Comparison of ENCODE assay signal across 7 cellular contexts in genomic region chr17:22383772-22384460, GRCh38.
DNase-seq lines count a peak whose midpoint lies in the region; ATAC-seq and TF ChIP-seq lines count a peak whose summit lies in the region.
"Not testable (repeated sequence)": the region's sequence is repeated elsewhere in the genome, so short reads cannot be mapped to it uniquely, and the experiment has no call there.

No MANE protein-coding gene starts in this region.

- not testable (repeated sequence) for H3K4me1 ChIP-seq in right cardiac atrium (ENCODE audit: control insufficient read depth, insufficient read depth, low read length); upper lobe of right lung

- not testable (repeated sequence) for H3K4me3 ChIP-seq in LNCaP clone FGC (ENCODE audit: low read depth, low read length); right cardiac atrium (ENCODE audit: low read length); upper lobe of right lung

- H3K36me3 Mint-ChIP-seq in T-helper 2 cell treated with Interferon-gamma antibody and Interleukin-4, amounts not matched to agents 5 μg/mL and 100 μg/mL, for 36 hours (ENCODE audit: low read depth); activated T-helper 1 cell treated with anti-CD3 and anti-CD28 coated beads, Interleukin-12 subunit alpha, Interleukin-12 subunit beta, Interleukin-2, Interleukin-4 antibody, amounts not matched to agents 30 ng/mL and 10 ng/mL and 1 ng/mL, durations not matched to agents 14 hours and 24 hours and 36 hours (ENCODE audit: low read depth); natural killer cell: not testable (repeated sequence)

- not testable (repeated sequence) for ATAC-seq in Right ventricle myocardium inferior, right cardiac atrium, natural killer cell, upper lobe of right lung

- peak; percentile 39 for TF ChIP-seq CTCF in LNCaP clone FGC (IDR thresholded peaks at IDR 0.05; ENCODE audit: control insufficient read depth, extremely low read depth, insufficient read depth)
- TF ChIP-seq CTCF in natural killer cell (IDR thresholded peaks at IDR 0.05); upper lobe of right lung (IDR thresholded peaks at IDR 0.05): not testable (repeated sequence)

- not testable (repeated sequence) for H3K36me3 ChIP-seq in upper lobe of right lung

- H3K9me3 Mint-ChIP-seq in T-helper 2 cell treated with Interferon-gamma antibody and Interleukin-4, amounts not matched to agents 5 μg/mL and 100 μg/mL, for 36 hours; activated T-helper 1 cell treated with anti-CD3 and anti-CD28 coated beads, Interleukin-12 subunit alpha, Interleukin-12 subunit beta, Interleukin-2, Interleukin-4 antibody, amounts not matched to agents 30 ng/mL and 10 ng/mL and 1 ng/mL, durations not matched to agents 14 hours and 24 hours and 36 hours; natural killer cell: not testable (repeated sequence)

- not testable (repeated sequence) for H3K4me1 Mint-ChIP-seq in T-helper 2 cell treated with Interferon-gamma antibody and Interleukin-4, amounts not matched to agents 5 μg/mL and 100 μg/mL, for 36 hours (ENCODE audit: low read depth); activated T-helper 1 cell treated with anti-CD3 and anti-CD28 coated beads, Interleukin-12 subunit alpha, Interleukin-12 subunit beta, Interleukin-2, Interleukin-4 antibody, amounts not matched to agents 30 ng/mL and 10 ng/mL and 1 ng/mL, durations not matched to agents 14 hours and 24 hours and 36 hours (ENCODE audit: low read depth); natural killer cell

- DNase-seq in LNCaP clone FGC (ENCODE audit: low read depth): not testable (repeated sequence)
- DNase-seq in T-helper 2 cell treated with Interferon-gamma antibody and Interleukin-4, amounts not matched to agents 5 μg/mL and 100 μg/mL, for 36 hours (ENCODE audit: low spot score): peak; percentile 4
- peak; percentile 7 for DNase-seq in activated T-helper 1 cell treated with anti-CD3 and anti-CD28 coated beads, Interleukin-12 subunit alpha, Interleukin-12 subunit beta, Interleukin-2, Interleukin-4 antibody, amounts not matched to agents 30 ng/mL and 10 ng/mL and 1 ng/mL, durations not matched to agents 14 hours and 24 hours and 36 hours (ENCODE audit: low spot score)
- DNase-seq in Right ventricle myocardium inferior (ENCODE audit: missing footprints) (peak; percentile 57), right cardiac atrium (peak in 2 of 3 donors; percentile 47 to 58), natural killer cell (peak; percentile 25), upper lobe of right lung (peak; percentile 75)

- H3K4me3 Mint-ChIP-seq in T-helper 2 cell treated with Interferon-gamma antibody and Interleukin-4, amounts not matched to agents 5 μg/mL and 100 μg/mL, for 36 hours; activated T-helper 1 cell treated with anti-CD3 and anti-CD28 coated beads, Interleukin-12 subunit alpha, Interleukin-12 subunit beta, Interleukin-2, Interleukin-4 antibody, amounts not matched to agents 30 ng/mL and 10 ng/mL and 1 ng/mL, durations not matched to agents 14 hours and 24 hours and 36 hours; natural killer cell: not testable (repeated sequence)

- intact Hi-C loops in activated T-helper 1 cell treated with anti-CD3 and anti-CD28 coated beads, Interleukin-12 subunit alpha, Interleukin-12 subunit beta, Interleukin-2, Interleukin-4 antibody, amounts not matched to agents 30 ng/mL and 10 ng/mL and 1 ng/mL, durations not matched to agents 14 hours and 24 hours and 36 hours (cut with micrococcal nuclease); Right ventricle myocardium inferior (cut with DNase I); right cardiac atrium (cut with DNase I); natural killer cell (cut with micrococcal nuclease); upper lobe of right lung (cut with DNase I): not testable (repeated sequence)

- H3K9me3 ChIP-seq in right cardiac atrium (ENCODE audit: control insufficient read depth, low read length); upper lobe of right lung: not testable (repeated sequence)

- not testable (repeated sequence) for H3K27me3 ChIP-seq in right cardiac atrium (ENCODE audit: control insufficient read depth, insufficient read depth); upper lobe of right lung

- not testable (repeated sequence) for H3K27ac Mint-ChIP-seq in T-helper 2 cell treated with Interferon-gamma antibody and Interleukin-4, amounts not matched to agents 5 μg/mL and 100 μg/mL, for 36 hours; activated T-helper 1 cell treated with anti-CD3 and anti-CD28 coated beads, Interleukin-12 subunit alpha, Interleukin-12 subunit beta, Interleukin-2, Interleukin-4 antibody, amounts not matched to agents 30 ng/mL and 10 ng/mL and 1 ng/mL, durations not matched to agents 14 hours and 24 hours and 36 hours; natural killer cell

- not testable (repeated sequence) for H3K27me3 Mint-ChIP-seq in T-helper 2 cell treated with Interferon-gamma antibody and Interleukin-4, amounts not matched to agents 5 μg/mL and 100 μg/mL, for 36 hours (ENCODE audit: low read depth); activated T-helper 1 cell treated with anti-CD3 and anti-CD28 coated beads, Interleukin-12 subunit alpha, Interleukin-12 subunit beta, Interleukin-2, Interleukin-4 antibody, amounts not matched to agents 30 ng/mL and 10 ng/mL and 1 ng/mL, durations not matched to agents 14 hours and 24 hours and 36 hours (ENCODE audit: insufficient read depth); natural killer cell (ENCODE audit: low read depth in 2 of 2)

- 81% methylated on average over 26 of the region's 60 CpGs for WGBS in right cardiac atrium

- H3K27ac ChIP-seq in right cardiac atrium (ENCODE audit: low read length); upper lobe of right lung: not testable (repeated sequence)
